In the genomic region with DNA sequence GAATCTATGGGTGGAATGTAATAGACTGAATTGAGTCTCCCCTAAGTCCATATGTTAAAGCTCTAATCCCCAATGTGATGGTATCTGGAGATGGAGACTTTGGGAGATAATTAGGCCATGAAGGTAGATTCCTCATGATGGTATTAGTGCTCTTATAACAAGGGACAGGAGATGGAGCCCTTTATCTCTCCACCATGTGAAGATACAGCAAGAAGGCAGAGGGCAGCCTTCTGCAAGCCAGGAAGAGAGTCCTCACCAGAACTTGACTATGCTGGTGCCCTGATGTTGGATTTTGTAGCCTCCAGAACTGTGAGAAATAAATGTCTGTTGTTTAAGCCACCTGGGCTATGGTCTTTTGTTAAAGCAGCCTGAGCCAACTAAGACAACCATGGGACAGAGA, we compare ENCODE assay signal across 25 cellular contexts.
A peak's percentile ranks its signal among the peaks of the same experiment; 100 is the strongest.
DNase-seq lines count a peak whose midpoint lies in the region; ATAC-seq and TF ChIP-seq lines count a peak whose summit lies in the region.
"Had no signal": no experiment of that assay in that cellular context is flagged by ENCODE, and none has a peak within 500 bp of the region (broad histone marks: within the 10 kb centered on the region; RNA-seq: fewer than 3 reads in every experiment).

No MANE protein-coding gene starts in this region.

- H3K27ac ChIP-seq in endodermal cell (ENCODE audit: low read depth, low read length) = no peak overlapping the region
- H3K27ac ChIP-seq: 22Rv1, dorsolateral prefrontal cortex, heart left ventricle, SK-N-MC, thoracic aorta had no signal

- no peak overlapping the region for H3K4me3 ChIP-seq in LNCaP clone FGC (ENCODE audit: low read depth, low read length)
- H3K4me3 ChIP-seq in endodermal cell (ENCODE audit: low read length) = no peak overlapping the region
- H3K4me3 ChIP-seq: dorsolateral prefrontal cortex, heart left ventricle, SK-N-MC, smooth muscle cell, thoracic aorta had no signal

- DNase-seq in DMS 273 (lab: John Stamatoyannopoulos, UW; ENCODE audit: unreplicated experiment) = peak; percentile 18
- DNase-seq in DMS 273 treated with DMSO at 0.1 percent for 48 hours (lab: John Stamatoyannopoulos, UW) = no peak
- DNase-seq in LNCaP clone FGC (ENCODE audit: low read depth) = no peak
- DNase-seq in RPMI8226 = peak; percentile 8
- DNase-seq in endodermal cell = no peak
- no peak for DNase-seq in NCI-H524 treated with DMSO at 0.1 percent for 48 hours (lab: John Stamatoyannopoulos, UW)
- DNase-seq: aorta; caudate nucleus; CD8-positive, alpha-beta T cell; dorsolateral prefrontal cortex; heart left ventricle; left colon; naive thymus-derived CD4-positive, alpha-beta T cell; NCI-H187; NCI-H748 treated with DMSO at 0.1 percent for 48 hours; stimulated activated CD4-positive, alpha-beta T cell treated with anti-CD3 and anti-CD28 coated beads, Interleukin-2, amount 100 ng/mL, for 48 hours; stimulated activated naive CD4-positive, alpha-beta T cell; T-helper 9 cell had no signal

- no peaks in the 10 kb centered on the region for H3K9me3 ChIP-seq in endodermal cell (ENCODE audit: control insufficient read depth, low read length)
- H3K9me3 ChIP-seq: heart left ventricle, thoracic aorta had no signal

- peaks cover 3% of the 10 kb centered on the region for H3K4me1 Mint-ChIP-seq in endodermal cell

- peaks cover 3% of the 10 kb centered on the region for H3K36me3 ChIP-seq in endodermal cell (ENCODE audit: control insufficient read depth, insufficient read depth, low read length)
- H3K36me3 ChIP-seq: thoracic aorta had no signal

- H3K4me3 Mint-ChIP-seq in endodermal cell = no peak overlapping the region
- H3K4me3 Mint-ChIP-seq: CD8-positive, alpha-beta T cell; naive thymus-derived CD4-positive, alpha-beta T cell had no signal

- no peaks in the 10 kb centered on the region for H3K27me3 ChIP-seq in endodermal cell (ENCODE audit: control insufficient read depth, insufficient read depth, low read length, poor library complexity, severe bottlenecking)
- H3K27me3 ChIP-seq: heart left ventricle had no signal

- no peaks in the 10 kb centered on the region for H3K27me3 Mint-ChIP-seq in endodermal cell (ENCODE audit: insufficient read depth)
- H3K27me3 Mint-ChIP-seq: naive thymus-derived CD4-positive, alpha-beta T cell had no signal

- TF ChIP-seq CTCF in LNCaP clone FGC (IDR thresholded peaks at IDR 0.05; ENCODE audit: control insufficient read depth, extremely low read depth, insufficient read depth) (peak; percentile 15; the same call in 1 of the 2 replicates), endodermal cell (conservative IDR thresholded peaks at IDR 0.05) (peak; percentile 58)

- no peaks in the 10 kb centered on the region for H3K4me1 ChIP-seq in endodermal cell (ENCODE audit: control insufficient read depth, insufficient read depth, low read length)
- H3K4me1 ChIP-seq: heart left ventricle had no signal

- H3K27ac Mint-ChIP-seq in endodermal cell = no peak overlapping the region
- H3K27ac Mint-ChIP-seq: activated naive CD4-positive, alpha-beta T cell treated with anti-CD3 and anti-CD28 coated beads, Interleukin-2, amount 50 U/mL, for 72 hours; CD8-positive, alpha-beta T cell; naive thymus-derived CD4-positive, alpha-beta T cell had no signal

- no peak for ATAC-seq in HG02610 (IDR thresholded peaks at IDR 0.05; ENCODE audit: unreplicated experiment)
- no peak for ATAC-seq in GM19455 (IDR thresholded peaks at IDR 0.05; ENCODE audit: unreplicated experiment)
- ATAC-seq: activated naive CD4-positive, alpha-beta T cell treated with anti-CD3 and anti-CD28 coated beads, Interleukin-2, amount 50 U/mL, for 72 hours; CD8-positive, alpha-beta T cell; heart left ventricle; left colon; naive thymus-derived CD4-positive, alpha-beta T cell had no signal

- H3K9me3 Mint-ChIP-seq in endodermal cell = peaks cover 57% of the 10 kb centered on the region
- H3K9me3 Mint-ChIP-seq: activated naive CD4-positive, alpha-beta T cell treated with anti-CD3 and anti-CD28 coated beads, Interleukin-2, amount 50 U/mL, for 72 hours; CD8-positive, alpha-beta T cell had no signal

- H3K36me3 Mint-ChIP-seq in endodermal cell (ENCODE audit: low read depth) = peaks cover 15% of the 10 kb centered on the region

- no peak overlapping the region for H3K9ac ChIP-seq in endodermal cell (ENCODE audit: extremely low read depth, low read length, poor library complexity, severe bottlenecking)

Comparison
In these comparisons a context has a peak if more than half of its experiments do, and no peak if none do; other contexts are left out.
1. DNase-seq: peak in DMS 273 (single experiment) and RPMI8226 (single experiment); none in DMS 273 treated with DMSO at 0.1 percent for 48 hours (single experiment), LNCaP clone FGC (single experiment), endodermal cell (single experiment) and NCI-H524 treated with DMSO at 0.1 percent for 48 hours (single experiment).